Comparison of ENCODE assay signal across 19 cellular contexts in the genomic region with DNA sequence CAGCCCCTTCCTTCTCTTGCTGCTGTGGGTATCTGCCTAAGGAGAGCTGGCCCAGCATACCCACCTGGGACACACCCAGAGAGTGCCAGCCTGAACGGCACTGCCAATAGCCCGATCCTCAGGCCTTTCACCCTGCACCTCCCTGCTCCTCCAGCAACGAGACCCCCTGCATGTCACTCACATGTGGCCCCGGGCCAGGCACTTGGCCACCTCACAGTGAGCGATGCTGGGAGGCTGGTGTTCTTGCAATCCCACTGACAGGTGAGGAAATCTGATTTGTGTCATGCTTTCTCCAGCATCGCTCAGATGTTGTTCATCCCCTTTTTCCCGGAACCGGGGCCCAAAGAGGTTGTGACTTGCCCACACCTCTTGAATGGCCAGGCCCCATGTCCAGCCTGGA. TPM values are rescaled to one million over a fixed set of nuclear protein-coding genes. Genes with fewer than 3 reads are reported as not detected.
DNase-seq lines count a peak whose midpoint lies in the region; ATAC-seq, FAIRE-seq and TF ChIP-seq lines count a peak whose summit lies in the region.
"Had no signal": no experiment of that assay in that cellular context is flagged by ENCODE, and none has a peak within 500 bp of the region (broad histone marks: within the 10 kb centered on the region; RNA-seq: fewer than 3 reads in every experiment).

No MANE protein-coding gene starts in this region.

- no peaks in the 10 kb centered on the region for H3K36me3 Mint-ChIP-seq in activated naive CD4-positive, alpha-beta T cell treated with anti-CD3 and anti-CD28 coated beads, Interleukin-2, amount 50 U/mL, for 24 hours
- H3K36me3 Mint-ChIP-seq in type B pancreatic cell: no peaks in the 10 kb centered on the region
- H3K36me3 Mint-ChIP-seq: activated CD8-positive, alpha-beta memory T cell treated with anti-CD3 and anti-CD28 coated beads, Interleukin-2, amount 10 ng/mL, durations not matched to agents 7 days and 5 days had no signal

- no peak overlapping the region for H3K4me3 Mint-ChIP-seq in activated naive CD4-positive, alpha-beta T cell treated with anti-CD3 and anti-CD28 coated beads, Interleukin-2, amount 50 U/mL, for 24 hours
- no peak overlapping the region for H3K4me3 Mint-ChIP-seq in type B pancreatic cell
- H3K4me3 Mint-ChIP-seq: activated CD8-positive, alpha-beta memory T cell treated with anti-CD3 and anti-CD28 coated beads, Interleukin-2, amount 10 ng/mL, durations not matched to agents 7 days and 5 days; T-helper 17 cell had no signal

- no peaks in the 10 kb centered on the region for H3K9me3 Mint-ChIP-seq in activated naive CD4-positive, alpha-beta T cell treated with anti-CD3 and anti-CD28 coated beads, Interleukin-2, amount 50 U/mL, for 24 hours
- no peaks in the 10 kb centered on the region for H3K9me3 Mint-ChIP-seq in type B pancreatic cell

- peaks cover 25% of the 10 kb centered on the region for H3K4me1 Mint-ChIP-seq in activated naive CD4-positive, alpha-beta T cell treated with anti-CD3 and anti-CD28 coated beads, Interleukin-2, amount 50 U/mL, for 24 hours
- H3K4me1 Mint-ChIP-seq in type B pancreatic cell (ENCODE audit: unreplicated experiment): peaks cover 17% of the 10 kb centered on the region

- peaks cover 12% of the 10 kb centered on the region for H3K27me3 ChIP-seq in bronchial epithelial cell (ENCODE audit: control insufficient read depth, insufficient read depth, low read length)
- no peaks in the 10 kb centered on the region for H3K27me3 ChIP-seq in lower lobe of right lung (ENCODE audit: low read depth)
- no peaks in the 10 kb centered on the region for H3K27me3 ChIP-seq in effector memory CD4-positive, alpha-beta T cell (replicated peaks; ENCODE audit: control insufficient read depth, insufficient read depth, low read length, poor library complexity, severe bottlenecking)
- H3K27me3 ChIP-seq: MG63 had no signal

- DNase-seq in activated naive CD4-positive, alpha-beta T cell (lab: John Stamatoyannopoulos, UW): no peak
- peak; percentile 41 for DNase-seq in bronchial epithelial cell (ENCODE audit: low read depth)
- no peak for DNase-seq in lower lobe of right lung
- DNase-seq in type B pancreatic cell (ENCODE audit: extremely low spot score, unreplicated experiment): no peak
- no peak for DNase-seq in GM03348 (ENCODE audit: low spot score)
- DNase-seq in effector memory CD4-positive, alpha-beta T cell: no peak
- DNase-seq: activated CD8-positive, alpha-beta memory T cell treated with anti-CD3 and anti-CD28 coated beads, Interleukin-2, amount 10 ng/mL, durations not matched to agents 7 days and 5 days; activated effector memory CD4-positive, alpha-beta T cell treated with Interleukin-2 at 50 U/mL for 16 hours; amniotic stem cell; stimulated activated CD4-positive, alpha-beta T cell treated with anti-CD3 and anti-CD28 coated beads, Interleukin-4, amount 100 ng/mL, for 4 hours; stimulated activated CD8-positive, alpha-beta memory T cell treated with anti-CD3 and anti-CD28 coated beads, Interleukin-4, amount 100 ng/mL, for 48 hours; T-helper 17 cell had no signal

- H3K4me1 ChIP-seq in lower lobe of right lung: peaks cover 71% of the 10 kb centered on the region
- peaks cover 20% of the 10 kb centered on the region for H3K4me1 ChIP-seq in effector memory CD4-positive, alpha-beta T cell (ENCODE audit: control insufficient read depth, insufficient read depth, low read length, poor library complexity, severe bottlenecking)

- ATAC-seq in lower lobe of right lung: no peak
- ATAC-seq in HG03354 (IDR thresholded peaks at IDR 0.05; ENCODE audit: poor library complexity, severe bottlenecking, unreplicated experiment): no peak
- ATAC-seq: activated CD4-positive, CD25-positive, alpha-beta regulatory T cell treated with anti-CD3 and anti-CD28 coated beads, Interleukin-2, amount 50 U/mL, for 24 hours; activated CD8-positive, alpha-beta memory T cell treated with anti-CD3 and anti-CD28 coated beads, Interleukin-2, amount 10 ng/mL, durations not matched to agents 7 days and 5 days had no signal

- intact Hi-C loops in lower lobe of right lung (cut with DNase I): no loop called here

- H3K36me3 ChIP-seq in bronchial epithelial cell (ENCODE audit: control insufficient read depth, insufficient read depth, low read length): no peaks in the 10 kb centered on the region
- no peaks in the 10 kb centered on the region for H3K36me3 ChIP-seq in lower lobe of right lung
- H3K36me3 ChIP-seq in effector memory CD4-positive, alpha-beta T cell (ENCODE audit: control insufficient read depth, insufficient read depth, low read length): no peaks in the 10 kb centered on the region
- H3K36me3 ChIP-seq: MG63 had no signal

- FAIRE-seq in bronchial epithelial cell (lab: Jason Lieb, UNC): no peak
- FAIRE-seq: GM18507, kidney had no signal

- TF ChIP-seq CTCF in bronchial epithelial cell (IDR thresholded peaks at IDR 0.05; ENCODE audit: insufficient read depth, low read length, severe bottlenecking) (no peak), lower lobe of right lung (IDR thresholded peaks at IDR 0.05) (no peak), type B pancreatic cell (conservative IDR thresholded peaks at IDR 0.05) (no peak)

- H3K27me3 Mint-ChIP-seq in activated naive CD4-positive, alpha-beta T cell treated with anti-CD3 and anti-CD28 coated beads, Interleukin-2, amount 50 U/mL, for 24 hours: no peaks in the 10 kb centered on the region
- H3K27me3 Mint-ChIP-seq in type B pancreatic cell: no peaks in the 10 kb centered on the region
- H3K27me3 Mint-ChIP-seq: T-helper 17 cell had no signal

- H3K27ac ChIP-seq in lower lobe of right lung: peak overlapping the region; percentile 21
- no peak overlapping the region for H3K27ac ChIP-seq in effector memory CD4-positive, alpha-beta T cell (ENCODE audit: insufficient read depth, low read length, poor library complexity, severe bottlenecking)
- H3K27ac ChIP-seq: 22Rv1 had no signal

- H3K9me3 ChIP-seq in lower lobe of right lung: no peaks in the 10 kb centered on the region
- H3K9me3 ChIP-seq in effector memory CD4-positive, alpha-beta T cell (ENCODE audit: control insufficient read depth, low read length): no peaks in the 10 kb centered on the region
- H3K9me3 ChIP-seq: MG63 had no signal

- peak overlapping the region; percentile 5 for H3K27ac Mint-ChIP-seq in activated naive CD4-positive, alpha-beta T cell treated with anti-CD3 and anti-CD28 coated beads, Interleukin-2, amount 50 U/mL, for 24 hours
- H3K27ac Mint-ChIP-seq in type B pancreatic cell: peak overlapping the region; percentile 26
- H3K27ac Mint-ChIP-seq: activated CD8-positive, alpha-beta memory T cell treated with anti-CD3 and anti-CD28 coated beads, Interleukin-2, amount 10 ng/mL, durations not matched to agents 7 days and 5 days; T-helper 17 cell had no signal

- H3K4me3 ChIP-seq in bronchial epithelial cell (ENCODE audit: low read depth, low read length) (no peak overlapping the region), lower lobe of right lung (no peak overlapping the region)
- no peak overlapping the region for H3K4me3 ChIP-seq in effector memory CD4-positive, alpha-beta T cell (ENCODE audit: insufficient read depth, low read depth, low read length, poor library complexity, severe bottlenecking)
- H3K4me3 ChIP-seq: MG63 had no signal

RNA-seq across cellular contexts. Expression of gene DAGLA, which starts 20.5 kb away (rescaled TPM):
- under 0.01 and 0.13 TPM in 2 replicates for total RNA-seq in bronchial epithelial cell
- total RNA-seq in lower lobe of right lung: 7.1 TPM
- total RNA-seq in type B pancreatic cell (ENCODE audit: low replicate concordance): 5.5 and 7.8 TPM in 2 replicates
- total RNA-seq: activated CD8-positive, alpha-beta memory T cell treated with anti-CD3 and anti-CD28 coated beads, Interleukin-2, amount 10 ng/mL, durations not matched to agents 7 days and 5 days had no signal

RNA-seq across cellular contexts. Expression of gene MYRF, which starts 51.7 kb away (rescaled TPM):
- total RNA-seq in bronchial epithelial cell (under 0.01 and 0.13 TPM in 2 replicates), lower lobe of right lung (37.9 TPM), type B pancreatic cell (ENCODE audit: low replicate concordance) (29.6 and 62.1 TPM in 2 replicates)

Comparison
In these comparisons a context has a peak if more than half of its experiments do, and no peak if none do; other contexts are left out.
1. RNA of gene MYRF, which starts 51.7 kb away (total RNA-seq): 29.6 to 62.1 TPM in type B pancreatic cell and 37.9 TPM in lower lobe of right lung (single experiment); under 0.01 to 0.13 TPM in bronchial epithelial cell; every median in the first group is over 10 times any median in the second.